In genomic region chr2:96116424-96116878, GRCh38 we compare ENCODE assay signal across 9 cellular contexts. TPM values are rescaled to one million over a fixed set of nuclear protein-coding genes. Genes with fewer than 3 reads are reported as not detected.
DNase-seq lines count a peak whose midpoint lies in the region; ATAC-seq, FAIRE-seq and TF ChIP-seq lines count a peak whose summit lies in the region.
"Had no signal": no experiment of that assay in that cellular context is flagged by ENCODE, and none has a peak within 500 bp of the region (broad histone marks: within the 10 kb centered on the region; RNA-seq: fewer than 3 reads in every experiment).

Gene ADRA2B, minus strand, starts transcription at chr2:96116571. Its CDS starts 422 bp downstream, at chr2:96116149.

- H3K4me3 Mint-ChIP-seq in activated T-cell treated with anti-CD3 and anti-CD28 coated beads, Interleukin-2, amount 50 U/mL, for 4 hours = peak within 1 kb of the TSS; percentile 76
- peak within 1 kb of the TSS; percentile 69 for H3K4me3 Mint-ChIP-seq in progenitor cell of endocrine pancreas (ENCODE audit: low read depth)

- H3K4me1 Mint-ChIP-seq in activated T-cell treated with anti-CD3 and anti-CD28 coated beads, Interleukin-2, amount 50 U/mL, for 4 hours (ENCODE audit: low read depth) = peaks cover 13% of the 10 kb centered on the region
- H3K4me1 Mint-ChIP-seq in progenitor cell of endocrine pancreas (ENCODE audit: low read depth) = peaks cover 2% of the 10 kb centered on the region

- no peak for TF ChIP-seq POLR2A in GM12892 (IDR thresholded peaks at IDR 0.05; ENCODE audit: low read depth, low read length)

- 2% methylated on average over 64 of the region's 64 CpGs for WGBS in urinary bladder

- H3K27ac ChIP-seq in urinary bladder (ENCODE audit: low read depth) = no peak within 1 kb of the TSS

- H3K36me3 Mint-ChIP-seq in activated T-cell treated with anti-CD3 and anti-CD28 coated beads, Interleukin-2, amount 50 U/mL, for 4 hours (ENCODE audit: insufficient read depth) = no peaks in the 10 kb centered on the region
- no peaks in the 10 kb centered on the region for H3K36me3 Mint-ChIP-seq in progenitor cell of endocrine pancreas (ENCODE audit: insufficient read depth)

- FAIRE-seq in GM12892 (lab: Jason Lieb, UNC) (peak; percentile 66), frontal cortex (lab: Jason Lieb, UNC) (no peak)
- FAIRE-seq: colon had no signal

- no peak for TF ChIP-seq CTCF in progenitor cell of endocrine pancreas (IDR thresholded peaks at IDR 0.05; ENCODE audit: unreplicated experiment)

- H3K36me3 ChIP-seq in urinary bladder (ENCODE audit: insufficient read depth) = no peaks in the 10 kb centered on the region

- peak; percentile 45 for ATAC-seq in HG02588 (IDR thresholded peaks at IDR 0.05; ENCODE audit: unreplicated experiment)
- peak; percentile 69 to 70 for ATAC-seq in activated T-cell treated with anti-CD3 and anti-CD28 coated beads, Interleukin-2, amount 50 U/mL, for 4 hours
- no peak for ATAC-seq in GM18870 (IDR thresholded peaks at IDR 0.05; ENCODE audit: unreplicated experiment)

- no peaks in the 10 kb centered on the region for H3K9me3 Mint-ChIP-seq in activated T-cell treated with anti-CD3 and anti-CD28 coated beads, Interleukin-2, amount 50 U/mL, for 4 hours
- H3K9me3 Mint-ChIP-seq in progenitor cell of endocrine pancreas (ENCODE audit: low read depth) = no peaks in the 10 kb centered on the region

- peak; percentile 80 for DNase-seq in GM12892 (ENCODE audit: insufficient read length)
- peak; percentile 16 for DNase-seq in NCI-H510A treated with DMSO at 0.1 percent for 48 hours (lab: John Stamatoyannopoulos, UW)
- DNase-seq in activated T-cell treated with anti-CD3 and anti-CD28 coated beads, Interleukin-2, amount 50 U/mL, for 4 hours = peak; percentile 85
- peak; percentile 76 for DNase-seq in frontal cortex (ENCODE audit: low spot score in 2 of 2)
- DNase-seq in progenitor cell of endocrine pancreas (ENCODE audit: low spot score, unreplicated experiment) = peak; percentile 65

- peak within 1 kb of the TSS; percentile 10 for H3K27ac Mint-ChIP-seq in progenitor cell of endocrine pancreas

- H3K4me3 ChIP-seq in urinary bladder (ENCODE audit: low read depth, low read length) = peak within 1 kb of the TSS; percentile 51

- H3K4me1 ChIP-seq in urinary bladder (ENCODE audit: insufficient read depth) = no peaks in the 10 kb centered on the region

- H3K27me3 Mint-ChIP-seq in activated T-cell treated with anti-CD3 and anti-CD28 coated beads, Interleukin-2, amount 50 U/mL, for 4 hours (ENCODE audit: low read depth) = peaks cover 21% of the 10 kb centered on the region
- peaks cover 62% of the 10 kb centered on the region for H3K27me3 Mint-ChIP-seq in progenitor cell of endocrine pancreas

RNA-seq across cellular contexts. Expression of gene ADRA2B, which starts in this region (rescaled TPM):
- polyA plus RNA-seq in GM12892 (2012; ENCODE audit: missing spikeins) = not detected
- under 1 TPM; 0.40 to 0.57 (median 0.40) TPM for total RNA-seq in activated T-cell treated with anti-CD3 and anti-CD28 coated beads, Interleukin-2, amount 50 U/mL, for 4 hours
- total RNA-seq in frontal cortex (under 0.01 TPM), progenitor cell of endocrine pancreas (0.69 and 0.91 TPM in 2 replicates), urinary bladder (1.6 TPM)
- 1.2 TPM for polyA plus RNA-seq in urinary bladder

Comparison
In these comparisons a context has a peak if more than half of its experiments do, and no peak if none do; other contexts are left out.
1. Peak in DNase-seq and ATAC-seq in activated T-cell treated with anti-CD3 and anti-CD28 coated beads, Interleukin-2, amount 50 U/mL, for 4 hours; RNA of the gene not detected or under 1 TPM.
2. Peak in DNase-seq in frontal cortex; RNA of the gene not detected or under 1 TPM.
3. Peak in DNase-seq in progenitor cell of endocrine pancreas; RNA of the gene not detected or under 1 TPM.
4. DNase-seq: peak in every context shown above with its lines; median percentile 85 in activated T-cell treated with anti-CD3 and anti-CD28 coated beads, Interleukin-2, amount 50 U/mL, for 4 hours; 80 in GM12892; 76 in frontal cortex; 65 in progenitor cell of endocrine pancreas; 16 in NCI-H510A treated with DMSO at 0.1 percent for 48 hours.